In genomic region chr7:17855202-17855601, GRCh38 we compare ENCODE assay signal across 19 cellular contexts.
"Had no signal": no experiment of that assay in that cellular context is flagged by ENCODE, and none has a peak within 500 bp of the region (broad histone marks: within the 10 kb centered on the region; RNA-seq: fewer than 3 reads in every experiment).

No MANE protein-coding gene starts in this region.

- H3K27me3 Mint-ChIP-seq: activated naive CD8-positive, alpha-beta T cell treated with anti-CD3 and anti-CD28 coated beads, Interleukin-2, amount 10 ng/mL, durations not matched to agents 7 days and 5 days; central memory CD8-positive, alpha-beta T cell; naive thymus-derived CD4-positive, alpha-beta T cell; stimulated activated naive CD8-positive, alpha-beta T cell treated with anti-CD3 and anti-CD28 coated beads, Interleukin-15, Interleukin-2, amounts not matched to agents 100 ng/mL and 50 ng/mL, for 24 hours; T-cell had no signal

- H3K27ac Mint-ChIP-seq: activated naive CD8-positive, alpha-beta T cell treated with anti-CD3 and anti-CD28 coated beads, Interleukin-2, amount 10 ng/mL, durations not matched to agents 7 days and 5 days; stimulated activated naive CD8-positive, alpha-beta T cell treated with anti-CD3 and anti-CD28 coated beads, Interleukin-15, Interleukin-2, amounts not matched to agents 100 ng/mL and 50 ng/mL, for 24 hours; T-cell had no signal

- H3K4me3 Mint-ChIP-seq: activated naive CD8-positive, alpha-beta T cell treated with anti-CD3 and anti-CD28 coated beads, Interleukin-2, amount 10 ng/mL, durations not matched to agents 7 days and 5 days; activated T-cell treated with anti-CD3 and anti-CD28 coated beads, Interleukin-2, amount 50 U/mL, for 4 hours; central memory CD8-positive, alpha-beta T cell; naive thymus-derived CD4-positive, alpha-beta T cell; stimulated activated naive CD8-positive, alpha-beta T cell treated with anti-CD3 and anti-CD28 coated beads, Interleukin-15, Interleukin-2, amounts not matched to agents 100 ng/mL and 50 ng/mL, for 24 hours; T-cell had no signal

- ATAC-seq: activated T-cell treated with anti-CD3 and anti-CD28 coated beads, Interleukin-2, amount 50 U/mL, for 4 hours; left lobe of liver; mucosa of descending colon; naive thymus-derived CD4-positive, alpha-beta T cell; T-cell had no signal

- DNase-seq: activated CD4-positive, alpha-beta T cell treated with anti-CD3 and anti-CD28 coated beads for 1 hour; activated naive CD8-positive, alpha-beta T cell treated with anti-CD3 and anti-CD28 coated beads, Interleukin-2, amount 10 ng/mL, durations not matched to agents 7 days and 5 days; activated T-cell treated with anti-CD3 and anti-CD28 coated beads, Interleukin-2, amount 50 U/mL, for 4 hours; anterior cingulate cortex; brain microvascular endothelial cell; effector CD4-positive, alpha-beta T cell; esophagus squamous epithelium; hippocampal formation; mucosa of descending colon; naive thymus-derived CD4-positive, alpha-beta T cell; SK-N-SH; stimulated activated CD4-positive, alpha-beta T cell treated with anti-CD3 and anti-CD28 coated beads, Interleukin-4, amount 100 ng/mL, for 4 hours; stimulated activated CD8-positive, alpha-beta memory T cell treated with anti-CD3 and anti-CD28 coated beads, Interleukin-4, amount 100 ng/mL, for 48 hours; T-cell; upper lobe of left lung had no signal

- FAIRE-seq: keratinocyte had no signal
